18 cellular contexts compared by ENCODE assay signal in the genomic region with DNA sequence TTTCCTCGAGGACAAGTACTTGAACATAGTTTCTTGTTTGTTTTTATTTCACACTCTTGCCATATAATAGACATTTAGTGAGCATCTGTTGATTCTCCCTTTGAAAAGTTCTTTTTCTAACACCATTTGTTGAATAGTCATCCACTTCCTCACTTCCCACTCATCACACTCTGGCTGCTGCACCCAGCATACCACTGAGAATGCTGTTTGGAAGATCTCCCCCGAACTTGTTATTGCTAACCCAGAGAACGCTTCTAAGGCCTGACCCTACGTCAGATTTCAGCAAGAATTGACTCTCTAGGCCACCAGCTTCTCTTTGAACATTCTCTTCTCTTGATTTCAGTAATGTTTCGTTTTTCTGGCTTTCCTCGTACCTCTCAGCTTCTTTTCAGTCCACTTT.
"Had no signal": no experiment of that assay in that cellular context is flagged by ENCODE, and none has a peak within 500 bp of the region (broad histone marks: within the 10 kb centered on the region; RNA-seq: fewer than 3 reads in every experiment).

No MANE protein-coding gene starts in this region.

- H3K4me1 Mint-ChIP-seq: activated naive CD4-positive, alpha-beta T cell treated with anti-CD3 and anti-CD28 coated beads, Interleukin-2, amount 50 U/mL, for 24 hours; neural crest cell; stimulated activated naive CD8-positive, alpha-beta T cell treated with anti-CD3 and anti-CD28 coated beads, Interleukin-15, amount 100 ng/mL, for 72 hours had no signal

- H3K27ac ChIP-seq: left lung, suprapubic skin had no signal

- H3K9me3 ChIP-seq: left lung, suprapubic skin had no signal

- H3K36me3 ChIP-seq: left lung, suprapubic skin had no signal

- DNase-seq: activated CD4-positive, alpha-beta T cell treated with anti-CD3 and anti-CD28 coated beads, Interleukin-2, amount 50 U/mL, for 4 hours; activated gamma-delta T cell; dermis blood vessel endothelial cell; effector memory CD8-positive, alpha-beta T cell; head of caudate nucleus; kidney; left lung; midbrain; right cardiac atrium; stimulated activated CD4-positive, alpha-beta T cell treated with anti-CD3 and anti-CD28 coated beads, Interleukin-15, amount 100 ng/mL, for 24 hours; stimulated activated CD4-positive, alpha-beta T cell treated with anti-CD3 and anti-CD28 coated beads, Interleukin-4, amount 100 ng/mL, for 1 hour; stimulated activated naive CD8-positive, alpha-beta T cell treated with anti-CD3 and anti-CD28 coated beads, Interleukin-15, amount 100 ng/mL, for 72 hours; trophoblast cell had no signal

- H3K27me3 Mint-ChIP-seq: activated naive CD4-positive, alpha-beta T cell treated with anti-CD3 and anti-CD28 coated beads, Interleukin-2, amount 50 U/mL, for 24 hours; progenitor cell of endocrine pancreas had no signal

- H3K27ac Mint-ChIP-seq: activated naive CD4-positive, alpha-beta T cell treated with anti-CD3 and anti-CD28 coated beads, Interleukin-2, amount 50 U/mL, for 24 hours; effector memory CD8-positive, alpha-beta T cell; progenitor cell of endocrine pancreas had no signal

- H3K9me3 Mint-ChIP-seq: activated naive CD4-positive, alpha-beta T cell treated with anti-CD3 and anti-CD28 coated beads, Interleukin-2, amount 50 U/mL, for 24 hours; effector memory CD8-positive, alpha-beta T cell; neural crest cell; stimulated activated naive CD8-positive, alpha-beta T cell treated with anti-CD3 and anti-CD28 coated beads, Interleukin-15, amount 100 ng/mL, for 72 hours had no signal

- H3K27me3 ChIP-seq: left lung, suprapubic skin had no signal

- H3K4me1 ChIP-seq: suprapubic skin had no signal

- H3K36me3 Mint-ChIP-seq: activated naive CD4-positive, alpha-beta T cell treated with anti-CD3 and anti-CD28 coated beads, Interleukin-2, amount 50 U/mL, for 24 hours had no signal

- ATAC-seq: effector memory CD8-positive, alpha-beta T cell; left lung; right cardiac atrium; stimulated activated naive CD8-positive, alpha-beta T cell treated with anti-CD3 and anti-CD28 coated beads, Interleukin-15, amount 100 ng/mL, for 72 hours had no signal

- H3K4me3 Mint-ChIP-seq: activated naive CD4-positive, alpha-beta T cell treated with anti-CD3 and anti-CD28 coated beads, Interleukin-2, amount 50 U/mL, for 24 hours; effector memory CD8-positive, alpha-beta T cell; neural crest cell; stimulated activated naive CD8-positive, alpha-beta T cell treated with anti-CD3 and anti-CD28 coated beads, Interleukin-15, amount 100 ng/mL, for 72 hours had no signal

- H3K4me3 ChIP-seq: left lung, skin epidermis, suprapubic skin had no signal
